In genomic region chr3:161224786-161225185, GRCh38 we compare ENCODE assay signal across 24 cellular contexts. TPM values are rescaled to one million over a fixed set of nuclear protein-coding genes. Genes with fewer than 3 reads are reported as not detected.
A peak's percentile ranks its signal among the peaks of the same experiment; 100 is the strongest.
DNase-seq lines count a peak whose midpoint lies in the region; ATAC-seq and TF ChIP-seq lines count a peak whose summit lies in the region.
"Had no signal": no experiment of that assay in that cellular context is flagged by ENCODE, and none has a peak within 500 bp of the region (broad histone marks: within the 10 kb centered on the region; RNA-seq: fewer than 3 reads in every experiment).

No MANE protein-coding gene starts in this region.

- CTCF ChIA-PET in PC-9 (lab: Charles Lee) (no interaction called here), GM10248 (lab: Yijun Ruan, JAX) (interaction anchor here (1.9 kb wide), 1 partner anchor 50 kb away, joined by 5 read pairs; no protein-coding TSS in a partner anchor)

- no peak overlapping the region for H4K12ac ChIP-seq in trophoblast cell (ENCODE audit: low read depth, low read length)

- H3K36me3 ChIP-seq in PC-9 (ENCODE audit: low read depth) (peaks cover 42% of the 10 kb centered on the region), endocrine pancreas (ENCODE audit: control insufficient read depth, insufficient read depth, low read length) (no peaks in the 10 kb centered on the region), trophoblast cell (ENCODE audit: control insufficient read depth in 1 of 2, insufficient read depth in 2 of 2, low read length in 2 of 2) (peaks cover 7 to 13% of the 10 kb centered on the region in 2 experiments)

- no peak overlapping the region for H3K9ac ChIP-seq in endocrine pancreas (ENCODE audit: control insufficient read depth, insufficient read depth, low read length)
- no peak overlapping the region for H3K9ac ChIP-seq in trophoblast cell (ENCODE audit: low read length)
- H3K9ac ChIP-seq: parathyroid adenoma had no signal

- H3K79me2 ChIP-seq in PC-9 (ENCODE audit: low read depth), result peaks cover 65% of the 10 kb centered on the region
- H3K79me2 ChIP-seq in trophoblast cell (ENCODE audit: control insufficient read depth, insufficient read depth, low read length, poor library complexity), result peaks cover 6% of the 10 kb centered on the region

- H2BK12ac ChIP-seq in trophoblast cell (ENCODE audit: low read length), result no peak overlapping the region

- H4K20me1 ChIP-seq in PC-9 (ENCODE audit: insufficient read depth), result peaks cover 14% of the 10 kb centered on the region; the same call in 1 of the 2 replicates

- peak overlapping the region; percentile 79 for H3K4ac ChIP-seq in trophoblast cell (ENCODE audit: low read depth, low read length)

- peak overlapping the region; percentile 86; the same call in 1 of the 2 replicates for H3K4me2 ChIP-seq in PC-9
- H3K4me2 ChIP-seq in trophoblast cell (ENCODE audit: low read length), result no peak overlapping the region
- H3K4me2 ChIP-seq: GM23338 had no signal

- TF ChIP-seq CTCF in HFF-Myc (IDR thresholded peaks at IDR 0.05; ENCODE audit: low read depth, low read length, missing control alignments), result no peak
- TF ChIP-seq CTCF in PC-9 (conservative IDR thresholded peaks at IDR 0.05), result no peak
- no peak for TF ChIP-seq CTCF in omental fat pad (IDR thresholded peaks at IDR 0.05)
- TF ChIP-seq CTCF in GM10248 (IDR thresholded peaks at IDR 0.05; ENCODE audit: control extremely low read depth, extremely low read depth, low read depth, missing control alignments), result no peak

- POLR2A ChIA-PET in PC-9 (lab: Charles Lee; ENCODE audit: unreplicated experiment), result interaction anchor here (0.7 kb wide), 1 partner anchor 15 kb away, joined by 5 read pairs; no protein-coding TSS in a partner anchor
- POLR2A ChIA-PET in GM10248 (lab: Yijun Ruan, JAX), result interaction anchor here (0.8 kb wide), 1 partner anchor 19 kb away, joined by 3 read pairs; no protein-coding TSS in a partner anchor

- peak overlapping the region; percentile 92 for H3K4me3 ChIP-seq in HFF-Myc (replicated peaks; ENCODE audit: low read depth, low read length)
- no peak overlapping the region for H3K4me3 ChIP-seq in PC-9
- peak overlapping the region; percentile 99 for H3K4me3 ChIP-seq in endocrine pancreas (ENCODE audit: control insufficient read depth, insufficient read depth, low read length)
- H3K4me3 ChIP-seq in trophoblast cell (ENCODE audit: low read depth, low read length), result no peak overlapping the region
- H3K4me3 ChIP-seq: GM23338, upper lobe of right lung had no signal

- H2AFZ ChIP-seq in PC-9 (no peak overlapping the region), trophoblast cell (ENCODE audit: insufficient read depth, low read length, poor library complexity) (no peak overlapping the region)
- H2AFZ ChIP-seq: GM23338, parathyroid adenoma had no signal

- no peak overlapping the region for H3K23ac ChIP-seq in trophoblast cell (ENCODE audit: low read length)

- H3F3A ChIP-seq in PC-9 (ENCODE audit: insufficient read depth, low read depth), result no peaks in the 10 kb centered on the region

- H3K9me3 ChIP-seq in PC-9 (ENCODE audit: insufficient read depth, low read depth), result no peaks in the 10 kb centered on the region
- H3K9me3 ChIP-seq in endocrine pancreas (ENCODE audit: control insufficient read depth, low read length), result no peaks in the 10 kb centered on the region
- no peaks in the 10 kb centered on the region for H3K9me3 ChIP-seq in trophoblast cell (ENCODE audit: insufficient read depth, low read depth, low read length)
- H3K9me3 ChIP-seq: upper lobe of right lung had no signal

- no peak overlapping the region for H4K91ac ChIP-seq in trophoblast cell (ENCODE audit: low read depth, low read length)

- H3K79me1 ChIP-seq in trophoblast cell (ENCODE audit: low read length), result peaks cover 8% of the 10 kb centered on the region

- H2BK120ac ChIP-seq in trophoblast cell (ENCODE audit: insufficient read depth, low read length, poor library complexity), result no peak overlapping the region

- H3K4me1 ChIP-seq in PC-9 (replicated peaks; ENCODE audit: insufficient read depth) (peaks cover 27% of the 10 kb centered on the region), endocrine pancreas (ENCODE audit: control insufficient read depth, insufficient read depth, low read length) (peaks cover 22% of the 10 kb centered on the region), trophoblast cell (ENCODE audit: control insufficient read depth in 1 of 2, insufficient read depth in 2 of 2, low read length in 2 of 2) (peaks cover 0 to 5% of the 10 kb centered on the region in 2 experiments)
- H3K4me1 ChIP-seq: parathyroid adenoma had no signal

- ATAC-seq in HG02678 (IDR thresholded peaks at IDR 0.05; ENCODE audit: unreplicated experiment) (no peak), omental fat pad (ENCODE audit: low FRiP score) (no peak)
- ATAC-seq: activated CD4-positive, CD25-positive, alpha-beta regulatory T cell treated with anti-CD3 and anti-CD28 coated beads, Interleukin-2, amount 50 U/mL, for 24 hours; activated naive CD4-positive, alpha-beta T cell treated with anti-CD3 and anti-CD28 coated beads, Interleukin-2, amount 50 U/mL, for 72 hours; GM23338; right cardiac atrium; upper lobe of right lung had no signal

- H3K27me3 ChIP-seq in PC-9 (ENCODE audit: insufficient read depth, low read depth) (no peaks in the 10 kb centered on the region), endocrine pancreas (ENCODE audit: control insufficient read depth, insufficient read depth, low read length) (no peaks in the 10 kb centered on the region), trophoblast cell (ENCODE audit: insufficient read depth, low read length) (no peaks in the 10 kb centered on the region)
- H3K27me3 ChIP-seq: upper lobe of right lung had no signal

- H3K9me2 ChIP-seq in PC-9 (ENCODE audit: insufficient read depth), result no peaks in the 10 kb centered on the region

- H3K27ac ChIP-seq in PC-9, result no peak overlapping the region
- H3K27ac ChIP-seq in trophoblast cell (ENCODE audit: low read depth, low read length), result no peak overlapping the region
- H3K27ac ChIP-seq: parathyroid adenoma, upper lobe of right lung had no signal

- no TSS peak for BruUV-seq in PC-9 (replicated peaks; lab: Mats Ljungman, UMichigan)

- no peak overlapping the region for H2AK5ac ChIP-seq in trophoblast cell (ENCODE audit: low read length)

- H2BK5ac ChIP-seq in trophoblast cell (ENCODE audit: low read depth, low read length, poor library complexity), result no peak overlapping the region

- no peak overlapping the region for H3K18ac ChIP-seq in trophoblast cell (ENCODE audit: low read length)

- intact Hi-C loops in PC-9 (cut with micrococcal nuclease; ENCODE audit: unreplicated experiment), result loop anchor here (5.0 to 10.0 kb wide), 3 partner anchors 270 to 660 kb away; partner anchors contain the start of genes ARL14 and KPNA4

- H3K14ac ChIP-seq in trophoblast cell (ENCODE audit: low read length), result no peak overlapping the region

- no peak for DNase-seq in HFF-Myc (ENCODE audit: extremely low read depth, low read depth)
- DNase-seq in PC-9, result no peak
- no peak for DNase-seq in trophoblast cell
- DNase-seq in omental fat pad (ENCODE audit: low spot score), result no peak
- no peak for DNase-seq in GM10248 (ENCODE audit: extremely low spot score)
- DNase-seq: activated CD4-positive, alpha-beta memory T cell treated with anti-CD3 and anti-CD28 coated beads, Interleukin-2, amount 10 ng/mL, durations not matched to agents 7 days and 5 days; activated CD8-positive, alpha-beta memory T cell treated with anti-CD3 and anti-CD28 coated beads, Interleukin-2, amount 50 U/mL, for 48 hours; CD4-positive, CD25-positive, alpha-beta regulatory T cell; effector CD4-positive, alpha-beta T cell; head of caudate nucleus; NCI-H1092; NCI-H187; NCI-H2171; NCI-H510A; nephron progenitor cell; right cardiac atrium; stimulated activated CD4-positive, alpha-beta T cell treated with anti-CD3 and anti-CD28 coated beads, Interleukin-4, amount 100 ng/mL, for 1 hour; upper lobe of right lung had no signal

- H4K8ac ChIP-seq in trophoblast cell (ENCODE audit: low read depth, low read length), result no peak overlapping the region

- WGBS in trophoblast cell (ENCODE audit: extremely low coverage, insufficient coverage, insufficient read length), result no CpG with 5 or more reads among the region's 8 CpGs

RNA-seq across cellular contexts. Expression of gene NMD3, which starts 3.7 kb away (rescaled TPM):
- total RNA-seq in PC-9 (2021) (56.5 and 64.2 TPM in 2 replicates), omental fat pad (10 to 100 TPM; 40.7 to 55.0 (median 48.3) TPM)
- 49.5 and 51.2 TPM in 2 replicates for polyA plus RNA-seq in trophoblast cell (2013)

Comparison
In these comparisons a context has a peak if more than half of its experiments do, and no peak if none do; other contexts are left out.
1. H3K4me3 ChIP-seq: peak in HFF-Myc (single experiment) and endocrine pancreas (single experiment); none in PC-9 (single experiment) and trophoblast cell (single experiment).